Comparison of ENCODE assay signal across 8 cellular contexts in genomic region chr6:43608310-43608763, GRCh38. TPM values are rescaled to one million over a fixed set of nuclear protein-coding genes. Genes with fewer than 3 reads are reported as not detected.
DNase-seq lines count a peak whose midpoint lies in the region; ATAC-seq and TF ChIP-seq lines count a peak whose summit lies in the region.

No MANE protein-coding gene starts in this region.

- H3K9me3 Mint-ChIP-seq in activated T-helper 1 cell treated with anti-CD3 and anti-CD28 coated beads, Interleukin-12 subunit alpha, Interleukin-12 subunit beta, Interleukin-2, Interleukin-4 antibody, amounts not matched to agents 30 ng/mL and 10 ng/mL and 1 ng/mL, durations not matched to agents 14 hours and 24 hours and 36 hours, result no peaks in the 10 kb centered on the region

- ATAC-seq in upper lobe of right lung (peak; percentile 83), GM19452 (IDR thresholded peaks at IDR 0.05; ENCODE audit: unreplicated experiment) (no peak)

- H3K9me3 ChIP-seq in Peyer's patch (no peaks in the 10 kb centered on the region), upper lobe of right lung (no peaks in the 10 kb centered on the region)

- H3K4me3 ChIP-seq in LNCaP clone FGC (ENCODE audit: low read depth, low read length) (no peak overlapping the region), Peyer's patch (no peak overlapping the region), fibroblast of the aortic adventitia (ENCODE audit: low read depth, low read length) (no peak overlapping the region), upper lobe of right lung (no peak overlapping the region)

- peak overlapping the region; percentile 18 for H3K27ac Mint-ChIP-seq in activated T-helper 1 cell treated with anti-CD3 and anti-CD28 coated beads, Interleukin-12 subunit alpha, Interleukin-12 subunit beta, Interleukin-2, Interleukin-4 antibody, amounts not matched to agents 30 ng/mL and 10 ng/mL and 1 ng/mL, durations not matched to agents 14 hours and 24 hours and 36 hours

- H3K36me3 ChIP-seq in Peyer's patch (peaks cover 0 to 49% (median 0%) of the 10 kb centered on the region in 3 donors), upper lobe of right lung (peaks cover 76% of the 10 kb centered on the region)

- TF ChIP-seq CTCF in LNCaP clone FGC (IDR thresholded peaks at IDR 0.05; ENCODE audit: control insufficient read depth, extremely low read depth, insufficient read depth), result peak; percentile 73
- peak; percentile 68 to 74 (median 72) for TF ChIP-seq CTCF in Peyer's patch (IDR thresholded peaks at IDR 0.05)
- peak; percentile 83 for TF ChIP-seq CTCF in fibroblast of the aortic adventitia (IDR thresholded peaks at IDR 0.05; ENCODE audit: insufficient read depth, low read length)
- peak; percentile 84 for TF ChIP-seq CTCF in upper lobe of right lung (IDR thresholded peaks at IDR 0.05)

- intact Hi-C loops in activated T-helper 1 cell treated with anti-CD3 and anti-CD28 coated beads, Interleukin-12 subunit alpha, Interleukin-12 subunit beta, Interleukin-2, Interleukin-4 antibody, amounts not matched to agents 30 ng/mL and 10 ng/mL and 1 ng/mL, durations not matched to agents 14 hours and 24 hours and 36 hours (cut with micrococcal nuclease), result loop anchor here (1.0 to 2.0 kb wide), 2 partner anchors 18 to 471 kb away; no protein-coding TSS in a partner anchor
- intact Hi-C loops in upper lobe of right lung (cut with DNase I), result no loop called here

- peaks cover 4% of the 10 kb centered on the region for H3K4me1 Mint-ChIP-seq in activated T-helper 1 cell treated with anti-CD3 and anti-CD28 coated beads, Interleukin-12 subunit alpha, Interleukin-12 subunit beta, Interleukin-2, Interleukin-4 antibody, amounts not matched to agents 30 ng/mL and 10 ng/mL and 1 ng/mL, durations not matched to agents 14 hours and 24 hours and 36 hours (ENCODE audit: low read depth)

- H3K27ac ChIP-seq in Peyer's patch, result no peak overlapping the region
- H3K27ac ChIP-seq in upper lobe of right lung, result no peak overlapping the region

- no peak overlapping the region for H3K4me3 Mint-ChIP-seq in activated T-helper 1 cell treated with anti-CD3 and anti-CD28 coated beads, Interleukin-12 subunit alpha, Interleukin-12 subunit beta, Interleukin-2, Interleukin-4 antibody, amounts not matched to agents 30 ng/mL and 10 ng/mL and 1 ng/mL, durations not matched to agents 14 hours and 24 hours and 36 hours

- H3K27me3 Mint-ChIP-seq in activated T-helper 1 cell treated with anti-CD3 and anti-CD28 coated beads, Interleukin-12 subunit alpha, Interleukin-12 subunit beta, Interleukin-2, Interleukin-4 antibody, amounts not matched to agents 30 ng/mL and 10 ng/mL and 1 ng/mL, durations not matched to agents 14 hours and 24 hours and 36 hours (ENCODE audit: insufficient read depth), result no peaks in the 10 kb centered on the region

- H3K4me1 ChIP-seq in Peyer's patch, result no peaks in the 10 kb centered on the region
- no peaks in the 10 kb centered on the region for H3K4me1 ChIP-seq in upper lobe of right lung

- DNase-seq in DMS153 (lab: John Stamatoyannopoulos, UW) (peak; percentile 40), LNCaP clone FGC (ENCODE audit: low read depth) (peak; percentile 46), Peyer's patch (peak in 2 of 3 donors; percentile 66 to 88), fibroblast of the aortic adventitia (ENCODE audit: low read depth) (peak; percentile 92), occipital lobe (lab: John Stamatoyannopoulos, UW) (peak; percentile 28), upper lobe of right lung (no peak)
- DNase-seq in activated T-helper 1 cell treated with anti-CD3 and anti-CD28 coated beads, Interleukin-12 subunit alpha, Interleukin-12 subunit beta, Interleukin-2, Interleukin-4 antibody, amounts not matched to agents 30 ng/mL and 10 ng/mL and 1 ng/mL, durations not matched to agents 14 hours and 24 hours and 36 hours (ENCODE audit: low spot score), result no peak

- TF ChIP-seq POLR2A in Peyer's patch (IDR thresholded peaks at IDR 0.05), result no peak

- peaks cover 37% of the 10 kb centered on the region for H3K36me3 Mint-ChIP-seq in activated T-helper 1 cell treated with anti-CD3 and anti-CD28 coated beads, Interleukin-12 subunit alpha, Interleukin-12 subunit beta, Interleukin-2, Interleukin-4 antibody, amounts not matched to agents 30 ng/mL and 10 ng/mL and 1 ng/mL, durations not matched to agents 14 hours and 24 hours and 36 hours (ENCODE audit: low read depth)

- H3K27me3 ChIP-seq in Peyer's patch (no peaks in the 10 kb centered on the region), upper lobe of right lung (no peaks in the 10 kb centered on the region)

RNA-seq across cellular contexts. Expression of gene GTPBP2, which starts 20.7 kb away (rescaled TPM):
- total RNA-seq in Peyer's patch (100 to 1,000 TPM in 1 of 4 donors, 10 to 100 TPM in 3; 73.4 to 118 (median 88.4) TPM), fibroblast of the aortic adventitia (ENCODE audit: low replicate concordance) (32.5 and 61.2 TPM in 2 replicates), occipital lobe (33.5 TPM), upper lobe of right lung (85.7 TPM)
- total RNA-seq in activated T-helper 1 cell treated with anti-CD3 and anti-CD28 coated beads, Interleukin-12 subunit alpha, Interleukin-12 subunit beta, Interleukin-2, Interleukin-4 antibody, amounts not matched to agents 30 ng/mL and 10 ng/mL and 1 ng/mL, durations not matched to agents 14 hours and 24 hours and 36 hours, result 72.4 and 73.0 TPM in 2 replicates

RNA-seq across cellular contexts. Expression of gene MAD2L1BP, which starts 27.3 kb away (rescaled TPM):
- total RNA-seq in Peyer's patch (10 to 100 TPM; 32.2 to 72.0 (median 58.0) TPM), fibroblast of the aortic adventitia (ENCODE audit: low replicate concordance) (8.3 and 20.6 TPM in 2 replicates), occipital lobe (22.3 TPM), upper lobe of right lung (18.5 TPM)
- total RNA-seq in activated T-helper 1 cell treated with anti-CD3 and anti-CD28 coated beads, Interleukin-12 subunit alpha, Interleukin-12 subunit beta, Interleukin-2, Interleukin-4 antibody, amounts not matched to agents 30 ng/mL and 10 ng/mL and 1 ng/mL, durations not matched to agents 14 hours and 24 hours and 36 hours, result 34.8 and 39.0 TPM in 2 replicates

RNA-seq across cellular contexts. Expression of gene POLH, which starts 32.4 kb away (rescaled TPM):
- total RNA-seq in Peyer's patch (10 to 100 TPM in 2 of 4 donors, 1 to 10 TPM in 2; 7.1 to 12.6 (median 10.2) TPM), fibroblast of the aortic adventitia (ENCODE audit: low replicate concordance) (12.4 and 30.6 TPM in 2 replicates), occipital lobe (13.6 TPM), upper lobe of right lung (21.4 TPM)
- total RNA-seq in activated T-helper 1 cell treated with anti-CD3 and anti-CD28 coated beads, Interleukin-12 subunit alpha, Interleukin-12 subunit beta, Interleukin-2, Interleukin-4 antibody, amounts not matched to agents 30 ng/mL and 10 ng/mL and 1 ng/mL, durations not matched to agents 14 hours and 24 hours and 36 hours, result 35.7 and 39.1 TPM in 2 replicates

RNA-seq across cellular contexts. Expression of gene XPO5, which starts 32.5 kb away (rescaled TPM):
- 10 to 100 TPM; 17.3 to 55.3 (median 27.8) TPM for total RNA-seq in Peyer's patch
- 135 and 149 TPM in 2 replicates for total RNA-seq in activated T-helper 1 cell treated with anti-CD3 and anti-CD28 coated beads, Interleukin-12 subunit alpha, Interleukin-12 subunit beta, Interleukin-2, Interleukin-4 antibody, amounts not matched to agents 30 ng/mL and 10 ng/mL and 1 ng/mL, durations not matched to agents 14 hours and 24 hours and 36 hours
- total RNA-seq in fibroblast of the aortic adventitia (ENCODE audit: low replicate concordance), result 17.6 and 29.0 TPM in 2 replicates
- 47.4 TPM for total RNA-seq in occipital lobe
- total RNA-seq in upper lobe of right lung, result 36.9 TPM

RNA-seq across cellular contexts. Expression of gene RSPH9, which starts 36.5 kb away (rescaled TPM):
- 1 to 10 TPM in 1 of 4 donors, not detected in 3; 1.7 TPM for total RNA-seq in Peyer's patch
- not detected in 2 replicates for total RNA-seq in activated T-helper 1 cell treated with anti-CD3 and anti-CD28 coated beads, Interleukin-12 subunit alpha, Interleukin-12 subunit beta, Interleukin-2, Interleukin-4 antibody, amounts not matched to agents 30 ng/mL and 10 ng/mL and 1 ng/mL, durations not matched to agents 14 hours and 24 hours and 36 hours
- total RNA-seq in fibroblast of the aortic adventitia (ENCODE audit: low replicate concordance), result 0.18 and 0.57 TPM in 2 replicates
- 6.2 TPM for total RNA-seq in occipital lobe
- total RNA-seq in upper lobe of right lung, result 0.20 TPM

Comparison
In these comparisons a context has a peak if more than half of its experiments do, and no peak if none do; other contexts are left out.
1. DNase-seq: peak in DMS153 (single experiment), LNCaP clone FGC (single experiment), Peyer's patch (2 of 3), fibroblast of the aortic adventitia (single experiment) and occipital lobe (single experiment); none in activated T-helper 1 cell treated with anti-CD3 and anti-CD28 coated beads, Interleukin-12 subunit alpha, Interleukin-12 subunit beta, Interleukin-2, Interleukin-4 antibody, amounts not matched to agents 30 ng/mL and 10 ng/mL and 1 ng/mL, durations not matched to agents 14 hours and 24 hours and 36 hours (single experiment) and upper lobe of right lung (single experiment).
2. Peak in every context shown above with its lines, with median percentiles within 50 percentile points of each other: CTCF ChIP-seq.